In genomic region chr13:73497430-73497829, GRCh38 we compare ENCODE assay signal across 25 cellular contexts.
"Had no signal": no experiment of that assay in that cellular context is flagged by ENCODE, and none has a peak within 500 bp of the region (broad histone marks: within the 10 kb centered on the region; RNA-seq: fewer than 3 reads in every experiment).

No MANE protein-coding gene starts in this region.

- DNase-seq: activated CD4-positive, alpha-beta memory T cell treated with anti-CD3 and anti-CD28 coated beads, Interleukin-2, amount 10 ng/mL, durations not matched to agents 7 days and 5 days; activated CD4-positive, alpha-beta T cell treated with anti-CD3 and anti-CD28 coated beads, Interleukin-2, amount 50 U/mL, for 1 hour; activated CD4-positive, CD25-positive, alpha-beta regulatory T cell; activated naive CD4-positive, alpha-beta T cell treated with anti-CD3 and anti-CD28 coated beads, Interleukin-2, amount 50 U/mL, for 16 hours; activated naive CD8-positive, alpha-beta T cell treated with anti-CD3 and anti-CD28 coated beads, Interleukin-2, amount 10 ng/mL, durations not matched to agents 7 days and 5 days; activated T-cell treated with anti-CD3 and anti-CD28 coated beads, Interleukin-2, amount 50 U/mL, for 72 hours; adrenal gland; anterior cingulate cortex; central memory CD4-positive, alpha-beta T cell; Karpas-422; NCI-H1105 treated with DMSO at 0.1 percent for 48 hours; NCI-H1436 treated with DMSO at 0.1 percent for 48 hours; NCI-H187; NCI-H2081; NCI-H2171 treated with DMSO at 0.1 percent for 48 hours; NCI-H345; NCI-H510A treated with DMSO at 0.1 percent for 48 hours; NCI-H69; NK-92 treated with Interleukin-12 subunit alpha and Interleukin-12 subunit beta, amount 100 ng/mL, for 24 hours; OCI-M1; Right ventricle myocardium superior; SJCRH30; SK-N-SH; T-helper 1 cell had no signal

- ATAC-seq: activated T-cell treated with anti-CD3 and anti-CD28 coated beads, Interleukin-2, amount 50 U/mL, for 72 hours had no signal

- H3K4me3 Mint-ChIP-seq: activated CD4-positive, alpha-beta memory T cell treated with anti-CD3 and anti-CD28 coated beads, Interleukin-2, amount 10 ng/mL, durations not matched to agents 7 days and 5 days; activated naive CD8-positive, alpha-beta T cell treated with anti-CD3 and anti-CD28 coated beads, Interleukin-2, amount 10 ng/mL, durations not matched to agents 7 days and 5 days; activated T-cell treated with anti-CD3 and anti-CD28 coated beads, Interleukin-2, amount 50 U/mL, for 72 hours had no signal

- H3K4me1 Mint-ChIP-seq: activated CD4-positive, alpha-beta memory T cell treated with anti-CD3 and anti-CD28 coated beads, Interleukin-2, amount 10 ng/mL, durations not matched to agents 7 days and 5 days had no signal

- H3K27ac ChIP-seq: adrenal gland, SJCRH30, VCaP had no signal

- H3K27ac Mint-ChIP-seq: activated CD4-positive, alpha-beta memory T cell treated with anti-CD3 and anti-CD28 coated beads, Interleukin-2, amount 10 ng/mL, durations not matched to agents 7 days and 5 days; activated naive CD8-positive, alpha-beta T cell treated with anti-CD3 and anti-CD28 coated beads, Interleukin-2, amount 10 ng/mL, durations not matched to agents 7 days and 5 days; activated T-cell treated with anti-CD3 and anti-CD28 coated beads, Interleukin-2, amount 50 U/mL, for 72 hours had no signal

- H3K27me3 Mint-ChIP-seq: activated CD4-positive, alpha-beta memory T cell treated with anti-CD3 and anti-CD28 coated beads, Interleukin-2, amount 10 ng/mL, durations not matched to agents 7 days and 5 days; activated naive CD8-positive, alpha-beta T cell treated with anti-CD3 and anti-CD28 coated beads, Interleukin-2, amount 10 ng/mL, durations not matched to agents 7 days and 5 days had no signal

- H3K4me3 ChIP-seq: adrenal gland, SJCRH30 had no signal

- H3K36me3 Mint-ChIP-seq: activated naive CD8-positive, alpha-beta T cell treated with anti-CD3 and anti-CD28 coated beads, Interleukin-2, amount 10 ng/mL, durations not matched to agents 7 days and 5 days had no signal

- H3K9me3 Mint-ChIP-seq: activated CD4-positive, alpha-beta memory T cell treated with anti-CD3 and anti-CD28 coated beads, Interleukin-2, amount 10 ng/mL, durations not matched to agents 7 days and 5 days; activated T-cell treated with anti-CD3 and anti-CD28 coated beads, Interleukin-2, amount 50 U/mL, for 72 hours had no signal
